In the genomic region with DNA sequence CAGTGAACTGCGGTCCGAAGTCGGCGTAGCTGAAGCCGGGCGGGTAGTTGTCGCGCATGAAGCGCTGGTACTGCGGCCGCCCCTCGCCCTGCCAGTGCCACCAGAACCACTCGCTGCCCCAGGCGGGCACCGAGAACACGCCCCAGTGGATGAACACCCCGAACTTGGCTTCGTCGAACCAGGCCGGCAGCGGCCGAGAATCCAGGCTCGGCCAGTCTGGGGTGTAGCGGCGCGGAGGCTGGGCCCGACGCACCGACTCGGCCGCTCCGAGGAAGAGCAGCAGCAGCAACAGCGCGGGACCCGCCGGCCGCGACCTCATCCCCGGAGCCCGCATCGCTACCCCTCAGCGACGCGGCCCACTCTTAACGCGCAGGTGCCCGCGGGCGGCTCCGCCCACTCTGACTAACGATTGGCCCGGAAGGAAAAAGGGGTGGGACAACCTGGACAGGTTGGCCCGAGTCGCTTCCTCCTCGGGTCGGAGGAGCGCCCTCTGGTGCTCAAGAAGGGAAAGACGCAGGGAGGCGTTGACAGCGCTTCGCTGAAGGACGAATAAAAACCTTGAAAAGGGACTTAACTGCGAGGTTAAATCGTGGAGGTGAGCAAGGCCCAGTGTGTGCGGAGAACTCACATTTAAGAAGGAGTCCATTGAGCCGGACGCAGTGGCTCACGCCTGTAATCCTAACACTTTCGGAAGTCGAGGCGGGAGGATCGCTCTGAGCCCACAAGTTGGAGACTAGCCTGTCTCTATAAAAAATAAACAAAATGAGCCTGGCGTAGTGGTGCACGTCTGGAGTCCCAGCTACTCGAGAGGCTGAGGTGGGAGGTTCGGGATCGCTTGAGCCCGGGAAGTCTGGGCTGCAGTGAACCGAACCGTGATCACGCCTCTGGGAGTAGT, we compare ENCODE assay signal across 1 cellular context.
TF ChIP-seq lines count a peak whose summit lies in the region.

A gene (minus strand): TSS at position 338 of the 895 bp plus-strand sequence. CDS start 4 bp downstream, at position 334.

TF ChIP-seq in HepG2, 621 proteins besides CTCF, POLR2A, EP300 and RAD21 (continued from another document and continues in another):
- TF ChIP-seq SP2 (CRISPR knock-in tag; IDR thresholded peaks at IDR 0.05) = peak; percentile 84
- no peak for TF ChIP-seq SMAD9 (CRISPR knock-in tag; IDR thresholded peaks at IDR 0.05)
- TF ChIP-seq ZNF782 (CRISPR knock-in tag; IDR thresholded peaks at IDR 0.05; ENCODE audit: borderline replicate concordance) = peak; percentile 13; the same call in 1 of the 2 replicates
- no peak for TF ChIP-seq ZFP37 (CRISPR knock-in tag; IDR thresholded peaks at IDR 0.05; ENCODE audit: borderline replicate concordance)
- peak; percentile 88 for TF ChIP-seq KDM2A (CRISPR knock-in tag; IDR thresholded peaks at IDR 0.05; ENCODE audit: borderline replicate concordance, low read depth)
- TF ChIP-seq HNRNPLL (IDR thresholded peaks at IDR 0.05; ENCODE audit: low read depth, low read length, poor library complexity, severe bottlenecking) = peak; percentile 94
- TF ChIP-seq, protein P1, sequence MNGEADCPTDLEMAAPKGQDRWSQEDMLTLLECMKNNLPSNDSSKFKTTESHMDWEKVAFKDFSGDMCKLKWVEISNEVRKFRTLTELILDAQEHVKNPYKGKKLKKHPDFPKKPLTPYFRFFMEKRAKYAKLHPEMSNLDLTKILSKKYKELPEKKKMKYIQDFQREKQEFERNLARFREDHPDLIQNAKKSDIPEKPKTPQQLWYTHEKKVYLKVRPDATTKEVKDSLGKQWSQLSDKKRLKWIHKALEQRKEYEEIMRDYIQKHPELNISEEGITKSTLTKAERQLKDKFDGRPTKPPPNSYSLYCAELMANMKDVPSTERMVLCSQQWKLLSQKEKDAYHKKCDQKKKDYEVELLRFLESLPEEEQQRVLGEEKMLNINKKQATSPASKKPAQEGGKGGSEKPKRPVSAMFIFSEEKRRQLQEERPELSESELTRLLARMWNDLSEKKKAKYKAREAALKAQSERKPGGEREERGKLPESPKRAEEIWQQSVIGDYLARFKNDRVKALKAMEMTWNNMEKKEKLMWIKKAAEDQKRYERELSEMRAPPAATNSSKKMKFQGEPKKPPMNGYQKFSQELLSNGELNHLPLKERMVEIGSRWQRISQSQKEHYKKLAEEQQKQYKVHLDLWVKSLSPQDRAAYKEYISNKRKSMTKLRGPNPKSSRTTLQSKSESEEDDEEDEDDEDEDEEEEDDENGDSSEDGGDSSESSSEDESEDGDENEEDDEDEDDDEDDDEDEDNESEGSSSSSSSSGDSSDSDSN (CRISPR knock-in tag; IDR thresholded peaks at IDR 0.05) = peak; percentile 95
- TF ChIP-seq, protein P2, sequence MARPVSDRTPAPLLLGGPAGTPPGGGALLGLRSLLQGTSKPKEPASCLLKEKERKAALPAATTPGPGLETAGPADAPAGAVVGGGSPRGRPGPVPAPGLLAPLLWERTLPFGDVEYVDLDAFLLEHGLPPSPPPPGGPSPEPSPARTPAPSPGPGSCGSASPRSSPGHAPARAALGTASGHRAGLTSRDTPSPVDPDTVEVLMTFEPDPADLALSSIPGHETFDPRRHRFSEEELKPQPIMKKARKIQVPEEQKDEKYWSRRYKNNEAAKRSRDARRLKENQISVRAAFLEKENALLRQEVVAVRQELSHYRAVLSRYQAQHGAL (CRISPR knock-in tag; IDR thresholded peaks at IDR 0.05; ENCODE audit: not compliant biosample characterization) = no peak
- no peak for TF ChIP-seq GFI1 (CRISPR knock-in tag; IDR thresholded peaks at IDR 0.05; ENCODE audit: borderline replicate concordance)
- TF ChIP-seq CBX2 (IDR thresholded peaks at IDR 0.05; ENCODE audit: low read depth, low read length) = no peak
- TF ChIP-seq CBX2 (CRISPR knock-in tag; IDR thresholded peaks at IDR 0.05; ENCODE audit: low read depth) = no peak
- TF ChIP-seq RARG (CRISPR knock-in tag; IDR thresholded peaks at IDR 0.05; ENCODE audit: low read depth) = peak; percentile 82; the same call in 1 of the 2 replicates
- no peak; the same call in 1 of the 2 replicates for TF ChIP-seq GATAD2A (CRISPR knock-in tag; IDR thresholded peaks at IDR 0.05)
- TF ChIP-seq ZNF510 (CRISPR knock-in tag; IDR thresholded peaks at IDR 0.05; ENCODE audit: low read depth) = no peak
- TF ChIP-seq, protein P3, sequence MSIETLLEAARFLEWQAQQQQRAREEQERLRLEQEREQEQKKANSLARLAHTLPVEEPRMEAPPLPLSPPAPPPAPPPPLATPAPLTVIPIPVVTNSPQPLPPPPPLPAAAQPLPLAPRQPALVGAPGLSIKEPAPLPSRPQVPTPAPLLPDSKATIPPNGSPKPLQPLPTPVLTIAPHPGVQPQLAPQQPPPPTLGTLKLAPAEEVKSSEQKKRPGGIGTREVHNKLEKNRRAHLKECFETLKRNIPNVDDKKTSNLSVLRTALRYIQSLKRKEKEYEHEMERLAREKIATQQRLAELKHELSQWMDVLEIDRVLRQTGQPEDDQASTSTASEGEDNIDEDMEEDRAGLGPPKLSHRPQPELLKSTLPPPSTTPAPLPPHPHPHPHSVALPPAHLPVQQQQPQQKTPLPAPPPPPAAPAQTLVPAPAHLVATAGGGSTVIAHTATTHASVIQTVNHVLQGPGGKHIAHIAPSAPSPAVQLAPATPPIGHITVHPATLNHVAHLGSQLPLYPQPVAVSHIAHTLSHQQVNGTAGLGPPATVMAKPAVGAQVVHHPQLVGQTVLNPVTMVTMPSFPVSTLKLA (IDR thresholded peaks at IDR 0.05) = no peak
- TF ChIP-seq, protein P4, sequence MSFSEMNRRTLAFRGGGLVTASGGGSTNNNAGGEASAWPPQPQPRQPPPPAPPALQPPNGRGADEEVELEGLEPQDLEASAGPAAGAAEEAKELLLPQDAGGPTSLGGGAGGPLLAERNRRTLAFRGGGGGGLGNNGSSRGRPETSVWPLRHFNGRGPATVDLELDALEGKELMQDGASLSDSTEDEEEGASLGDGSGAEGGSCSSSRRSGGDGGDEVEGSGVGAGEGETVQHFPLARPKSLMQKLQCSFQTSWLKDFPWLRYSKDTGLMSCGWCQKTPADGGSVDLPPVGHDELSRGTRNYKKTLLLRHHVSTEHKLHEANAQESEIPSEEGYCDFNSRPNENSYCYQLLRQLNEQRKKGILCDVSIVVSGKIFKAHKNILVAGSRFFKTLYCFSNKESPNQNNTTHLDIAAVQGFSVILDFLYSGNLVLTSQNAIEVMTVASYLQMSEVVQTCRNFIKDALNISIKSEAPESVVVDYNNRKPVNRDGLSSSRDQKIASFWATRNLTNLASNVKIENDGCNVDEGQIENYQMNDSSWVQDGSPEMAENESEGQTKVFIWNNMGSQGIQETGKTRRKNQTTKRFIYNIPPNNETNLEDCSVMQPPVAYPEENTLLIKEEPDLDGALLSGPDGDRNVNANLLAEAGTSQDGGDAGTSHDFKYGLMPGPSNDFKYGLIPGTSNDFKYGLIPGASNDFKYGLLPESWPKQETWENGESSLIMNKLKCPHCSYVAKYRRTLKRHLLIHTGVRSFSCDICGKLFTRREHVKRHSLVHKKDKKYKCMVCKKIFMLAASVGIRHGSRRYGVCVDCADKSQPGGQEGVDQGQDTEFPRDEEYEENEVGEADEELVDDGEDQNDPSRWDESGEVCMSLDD (CRISPR knock-in tag; IDR thresholded peaks at IDR 0.05; ENCODE audit: borderline replicate concordance) = no peak
- TF ChIP-seq SALL1 (CRISPR knock-in tag; IDR thresholded peaks at IDR 0.05) = peak; percentile 55
- TF ChIP-seq, protein P5, sequence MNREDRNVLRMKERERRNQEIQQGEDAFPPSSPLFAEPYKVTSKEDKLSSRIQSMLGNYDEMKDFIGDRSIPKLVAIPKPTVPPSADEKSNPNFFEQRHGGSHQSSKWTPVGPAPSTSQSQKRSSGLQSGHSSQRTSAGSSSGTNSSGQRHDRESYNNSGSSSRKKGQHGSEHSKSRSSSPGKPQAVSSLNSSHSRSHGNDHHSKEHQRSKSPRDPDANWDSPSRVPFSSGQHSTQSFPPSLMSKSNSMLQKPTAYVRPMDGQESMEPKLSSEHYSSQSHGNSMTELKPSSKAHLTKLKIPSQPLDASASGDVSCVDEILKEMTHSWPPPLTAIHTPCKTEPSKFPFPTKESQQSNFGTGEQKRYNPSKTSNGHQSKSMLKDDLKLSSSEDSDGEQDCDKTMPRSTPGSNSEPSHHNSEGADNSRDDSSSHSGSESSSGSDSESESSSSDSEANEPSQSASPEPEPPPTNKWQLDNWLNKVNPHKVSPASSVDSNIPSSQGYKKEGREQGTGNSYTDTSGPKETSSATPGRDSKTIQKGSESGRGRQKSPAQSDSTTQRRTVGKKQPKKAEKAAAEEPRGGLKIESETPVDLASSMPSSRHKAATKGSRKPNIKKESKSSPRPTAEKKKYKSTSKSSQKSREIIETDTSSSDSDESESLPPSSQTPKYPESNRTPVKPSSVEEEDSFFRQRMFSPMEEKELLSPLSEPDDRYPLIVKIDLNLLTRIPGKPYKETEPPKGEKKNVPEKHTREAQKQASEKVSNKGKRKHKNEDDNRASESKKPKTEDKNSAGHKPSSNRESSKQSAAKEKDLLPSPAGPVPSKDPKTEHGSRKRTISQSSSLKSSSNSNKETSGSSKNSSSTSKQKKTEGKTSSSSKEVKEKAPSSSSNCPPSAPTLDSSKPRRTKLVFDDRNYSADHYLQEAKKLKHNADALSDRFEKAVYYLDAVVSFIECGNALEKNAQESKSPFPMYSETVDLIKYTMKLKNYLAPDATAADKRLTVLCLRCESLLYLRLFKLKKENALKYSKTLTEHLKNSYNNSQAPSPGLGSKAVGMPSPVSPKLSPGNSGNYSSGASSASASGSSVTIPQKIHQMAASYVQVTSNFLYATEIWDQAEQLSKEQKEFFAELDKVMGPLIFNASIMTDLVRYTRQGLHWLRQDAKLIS (CRISPR knock-in tag; IDR thresholded peaks at IDR 0.05) = no peak
- TF ChIP-seq, protein P6, sequence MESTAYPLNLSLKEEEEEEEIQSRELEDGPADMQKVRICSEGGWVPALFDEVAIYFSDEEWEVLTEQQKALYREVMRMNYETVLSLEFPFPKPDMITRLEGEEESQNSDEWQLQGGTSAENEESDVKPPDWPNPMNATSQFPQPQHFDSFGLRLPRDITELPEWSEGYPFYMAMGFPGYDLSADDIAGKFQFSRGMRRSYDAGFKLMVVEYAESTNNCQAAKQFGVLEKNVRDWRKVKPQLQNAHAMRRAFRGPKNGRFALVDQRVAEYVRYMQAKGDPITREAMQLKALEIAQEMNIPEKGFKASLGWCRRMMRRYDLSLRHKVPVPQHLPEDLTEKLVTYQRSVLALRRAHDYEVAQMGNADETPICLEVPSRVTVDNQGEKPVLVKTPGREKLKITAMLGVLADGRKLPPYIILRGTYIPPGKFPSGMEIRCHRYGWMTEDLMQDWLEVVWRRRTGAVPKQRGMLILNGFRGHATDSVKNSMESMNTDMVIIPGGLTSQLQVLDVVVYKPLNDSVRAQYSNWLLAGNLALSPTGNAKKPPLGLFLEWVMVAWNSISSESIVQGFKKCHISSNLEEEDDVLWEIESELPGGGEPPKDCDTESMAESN (CRISPR knock-in tag; conservative IDR thresholded peaks at IDR 0.05) = no peak
- no peak for TF ChIP-seq ZNF329 (CRISPR knock-in tag; IDR thresholded peaks at IDR 0.05; ENCODE audit: low read depth)
- TF ChIP-seq XRCC5 (optimal IDR thresholded peaks at IDR 0.05; ENCODE audit: low read length) = peak; percentile 84
- TF ChIP-seq ZNF773 (CRISPR knock-in tag; IDR thresholded peaks at IDR 0.05; ENCODE audit: borderline replicate concordance) = peak; percentile 78; the same call in 1 of the 2 replicates
- TF ChIP-seq ARID2 (CRISPR knock-in tag; IDR thresholded peaks at IDR 0.05; ENCODE audit: borderline replicate concordance) = no peak
- TF ChIP-seq, protein P7, sequence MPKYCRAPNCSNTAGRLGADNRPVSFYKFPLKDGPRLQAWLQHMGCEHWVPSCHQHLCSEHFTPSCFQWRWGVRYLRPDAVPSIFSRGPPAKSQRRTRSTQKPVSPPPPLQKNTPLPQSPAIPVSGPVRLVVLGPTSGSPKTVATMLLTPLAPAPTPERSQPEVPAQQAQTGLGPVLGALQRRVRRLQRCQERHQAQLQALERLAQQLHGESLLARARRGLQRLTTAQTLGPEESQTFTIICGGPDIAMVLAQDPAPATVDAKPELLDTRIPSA (CRISPR knock-in tag; IDR thresholded peaks at IDR 0.05; ENCODE audit: borderline replicate concordance) = no peak; the same call in 1 of the 2 replicates
- TF ChIP-seq FOSL1 (CRISPR knock-in tag; IDR thresholded peaks at IDR 0.05; ENCODE audit: borderline replicate concordance) = no peak
- TF ChIP-seq, protein P8, sequence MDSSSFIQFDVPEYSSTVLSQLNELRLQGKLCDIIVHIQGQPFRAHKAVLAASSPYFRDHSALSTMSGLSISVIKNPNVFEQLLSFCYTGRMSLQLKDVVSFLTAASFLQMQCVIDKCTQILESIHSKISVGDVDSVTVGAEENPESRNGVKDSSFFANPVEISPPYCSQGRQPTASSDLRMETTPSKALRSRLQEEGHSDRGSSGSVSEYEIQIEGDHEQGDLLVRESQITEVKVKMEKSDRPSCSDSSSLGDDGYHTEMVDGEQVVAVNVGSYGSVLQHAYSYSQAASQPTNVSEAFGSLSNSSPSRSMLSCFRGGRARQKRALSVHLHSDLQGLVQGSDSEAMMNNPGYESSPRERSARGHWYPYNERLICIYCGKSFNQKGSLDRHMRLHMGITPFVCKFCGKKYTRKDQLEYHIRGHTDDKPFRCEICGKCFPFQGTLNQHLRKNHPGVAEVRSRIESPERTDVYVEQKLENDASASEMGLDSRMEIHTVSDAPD (CRISPR knock-in tag; IDR thresholded peaks at IDR 0.05) = no peak
- peak; percentile 20; the same call in 1 of the 2 replicates for TF ChIP-seq ZNF83 (CRISPR knock-in tag; IDR thresholded peaks at IDR 0.05; ENCODE audit: borderline replicate concordance)
- peak; percentile 59; the same call in 1 of the 2 replicates for TF ChIP-seq MEF2D (CRISPR knock-in tag; IDR thresholded peaks at IDR 0.05)
- TF ChIP-seq ZNF263 (CRISPR knock-in tag; IDR thresholded peaks at IDR 0.05) = peak; percentile 9; the same call in 1 of the 2 replicates
- TF ChIP-seq ZNF101 (CRISPR knock-in tag; IDR thresholded peaks at IDR 0.05; ENCODE audit: borderline replicate concordance, low read depth) = no peak
- TF ChIP-seq ZNF160 (CRISPR knock-in tag; IDR thresholded peaks at IDR 0.05) = peak; percentile 89; the same call in 1 of the 2 replicates
- TF ChIP-seq NFKBIZ (CRISPR knock-in tag; IDR thresholded peaks at IDR 0.05) = peak; percentile 71; the same call in 1 of the 2 replicates
- TF ChIP-seq, protein P9, sequence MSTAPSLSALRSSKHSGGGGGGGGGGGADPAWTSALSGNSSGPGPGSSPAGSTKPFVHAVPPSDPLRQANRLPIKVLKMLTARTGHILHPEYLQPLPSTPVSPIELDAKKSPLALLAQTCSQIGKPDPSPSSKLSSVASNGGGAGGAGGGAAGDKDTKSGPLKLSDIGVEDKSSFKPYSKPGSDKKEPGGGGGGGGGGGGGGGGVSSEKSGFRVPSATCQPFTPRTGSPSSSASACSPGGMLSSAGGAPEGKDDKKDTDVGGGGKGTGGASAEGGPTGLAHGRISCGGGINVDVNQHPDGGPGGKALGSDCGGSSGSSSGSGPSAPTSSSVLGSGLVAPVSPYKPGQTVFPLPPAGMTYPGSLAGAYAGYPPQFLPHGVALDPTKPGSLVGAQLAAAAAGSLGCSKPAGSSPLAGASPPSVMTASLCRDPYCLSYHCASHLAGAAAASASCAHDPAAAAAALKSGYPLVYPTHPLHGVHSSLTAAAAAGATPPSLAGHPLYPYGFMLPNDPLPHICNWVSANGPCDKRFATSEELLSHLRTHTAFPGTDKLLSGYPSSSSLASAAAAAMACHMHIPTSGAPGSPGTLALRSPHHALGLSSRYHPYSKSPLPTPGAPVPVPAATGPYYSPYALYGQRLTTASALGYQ (CRISPR knock-in tag; IDR thresholded peaks at IDR 0.05) = 0 out of 2 replicates have a peak, but pooled peaks have one; percentile 60
- peak; percentile 78; the same call in 1 of the 2 replicates for TF ChIP-seq YEATS4 (CRISPR knock-in tag; IDR thresholded peaks at IDR 0.05; ENCODE audit: borderline replicate concordance)
- peak; percentile 98; the same call in 1 of the 2 replicates for TF ChIP-seq ZNF567 (CRISPR knock-in tag; IDR thresholded peaks at IDR 0.05; ENCODE audit: borderline replicate concordance)
- TF ChIP-seq ZNF367 (CRISPR knock-in tag; IDR thresholded peaks at IDR 0.05; ENCODE audit: borderline replicate concordance) = no peak
- no peak for TF ChIP-seq SIN3B (IDR thresholded peaks at IDR 0.05; ENCODE audit: low read length)
- TF ChIP-seq ELF1 (CRISPR knock-in tag; IDR thresholded peaks at IDR 0.05) = peak; percentile 87
- no peak for TF ChIP-seq HNRNPH1 (optimal IDR thresholded peaks at IDR 0.05; ENCODE audit: low read depth, low read length)
